In genomic region chr6:17469006-17469972, GRCh38 we compare ENCODE assay signal across 12 cellular contexts.
DNase-seq lines count a peak whose midpoint lies in the region; ATAC-seq and TF ChIP-seq lines count a peak whose summit lies in the region.
"Had no signal": no experiment of that assay in that cellular context is flagged by ENCODE, and none has a peak within 500 bp of the region (broad histone marks: within the 10 kb centered on the region; RNA-seq: fewer than 3 reads in every experiment).

No MANE protein-coding gene starts in this region.

- no peak overlapping the region for H2BK120ac ChIP-seq in mesendoderm (ENCODE audit: low read depth, low read length)

- no peaks in the 10 kb centered on the region for H3K27me3 Mint-ChIP-seq in type B pancreatic cell

- H3K79me1 ChIP-seq in mesendoderm (ENCODE audit: low read length): no peaks in the 10 kb centered on the region

- H3K4me2 ChIP-seq in mesendoderm (ENCODE audit: low read length): no peak overlapping the region

- no peak overlapping the region for H2BK15ac ChIP-seq in mesendoderm (replicated peaks; ENCODE audit: low read depth)

- H3K36me3 Mint-ChIP-seq in type B pancreatic cell: peaks cover 8% of the 10 kb centered on the region

- H3K36me3 ChIP-seq in cardiac muscle cell: peaks cover 15% of the 10 kb centered on the region
- H3K36me3 ChIP-seq in mesendoderm (ENCODE audit: control insufficient read depth, insufficient read depth, low read length): peaks cover 2% of the 10 kb centered on the region

- H4K5ac ChIP-seq in mesendoderm (ENCODE audit: low read length): no peak overlapping the region

- H4K8ac ChIP-seq in mesendoderm (ENCODE audit: low read depth, low read length): no peak overlapping the region

- DNase-seq in cardiac muscle cell (ENCODE audit: low read depth in 1 of 2, low spot score in 1 of 2): no peak
- no peak for DNase-seq in left cardiac atrium
- DNase-seq in coronary artery (ENCODE audit: low spot score): no peak
- no peak for DNase-seq in mesendoderm
- no peak for DNase-seq in type B pancreatic cell (ENCODE audit: extremely low spot score, unreplicated experiment)
- DNase-seq in inferior parietal cortex (ENCODE audit: extremely low spot score): no peak
- no peak for DNase-seq in ecto neural progenitor cell (ENCODE audit: low spot score)
- DNase-seq in activated CD4-positive, alpha-beta T cell treated with anti-CD3 and anti-CD28 coated beads for 4 hours: no peak
- DNase-seq: activated CD4-positive, CD25-positive, alpha-beta regulatory T cell treated with anti-CD3 and anti-CD28 coated beads, Interleukin-2, amount 50 U/mL, for 72 hours; DMS79 had no signal

- H3K27ac Mint-ChIP-seq in type B pancreatic cell: no peak overlapping the region

- intact Hi-C loops in left cardiac atrium (cut with DNase I): loop anchor here in 1 of 2 donors (5.0 kb wide), 1 partner anchor 113 kb away; no protein-coding TSS in a partner anchor

- H3K27me3 ChIP-seq in cardiac muscle cell (no peaks in the 10 kb centered on the region), mesendoderm (ENCODE audit: insufficient read depth, low read length, poor library complexity) (no peaks in the 10 kb centered on the region)
- H3K27me3 ChIP-seq: SJSA1 had no signal

- no peak for ATAC-seq in left cardiac atrium

- H3K18ac ChIP-seq in mesendoderm (ENCODE audit: low read length): peak overlapping the region; percentile 25

- TF ChIP-seq CTCF in cardiac muscle cell (IDR thresholded peaks at IDR 0.05; ENCODE audit: low read depth, low read length) (peak; percentile 13), coronary artery (IDR thresholded peaks at IDR 0.05) (no peak), type B pancreatic cell (conservative IDR thresholded peaks at IDR 0.05) (peak; percentile 37)

- peak overlapping the region; percentile 45 for H3K4ac ChIP-seq in mesendoderm (ENCODE audit: low read depth, low read length)

- no peak overlapping the region for H2BK5ac ChIP-seq in mesendoderm (ENCODE audit: low read length)

- no peaks in the 10 kb centered on the region for H3K9me3 ChIP-seq in cardiac muscle cell (ENCODE audit: low read depth)
- H3K9me3 ChIP-seq: SJSA1 had no signal

- H3K56ac ChIP-seq in mesendoderm (ENCODE audit: low read length): no peak overlapping the region

- no peaks in the 10 kb centered on the region for H3K9me3 Mint-ChIP-seq in type B pancreatic cell

- H3K4me3 ChIP-seq in cardiac muscle cell (no peak overlapping the region), coronary artery (no peak overlapping the region), mesendoderm (ENCODE audit: low read length) (no peak overlapping the region)
- H3K4me3 ChIP-seq: A549, SJSA1 had no signal

- H3K4me1 ChIP-seq in cardiac muscle cell (ENCODE audit: low read depth) (peaks cover 20% of the 10 kb centered on the region), mesendoderm (ENCODE audit: control insufficient read depth, low read depth, low read length) (no peaks in the 10 kb centered on the region)

- H2AK5ac ChIP-seq in mesendoderm (ENCODE audit: low read length): no peak overlapping the region

- H3K79me2 ChIP-seq in mesendoderm (ENCODE audit: control insufficient read depth, insufficient read depth, low read length): no peaks in the 10 kb centered on the region

- no peak overlapping the region for H3K23ac ChIP-seq in mesendoderm (ENCODE audit: low read length)

- no peak overlapping the region for H3K9ac ChIP-seq in mesendoderm (ENCODE audit: low read length)

- H3K4me1 Mint-ChIP-seq in type B pancreatic cell (ENCODE audit: unreplicated experiment): peaks cover 17% of the 10 kb centered on the region

- no peak overlapping the region for H3K4me3 Mint-ChIP-seq in type B pancreatic cell

- WGBS in mesendoderm (ENCODE audit: extremely low coverage, insufficient coverage, low lambda C conversion rate): no CpG with 5 or more reads among the region's 12 CpGs

- peak overlapping the region; percentile 71 for H3K27ac ChIP-seq in cardiac muscle cell
- H3K27ac ChIP-seq in coronary artery: peak overlapping the region; percentile 65 to 77
- no peak overlapping the region for H3K27ac ChIP-seq in mesendoderm (ENCODE audit: low read depth, low read length)
- H3K27ac ChIP-seq: A549, SJSA1 had no signal
